Comparison of ENCODE assay signal across 1 cellular context in genomic region chr15:39236375-39236774, GRCh38.
TF ChIP-seq lines count a peak whose summit lies in the region.

No MANE protein-coding gene starts in this region.

TF ChIP-seq in GM23338, 12 proteins besides CTCF, POLR2A, EP300 and RAD21 (continued from another document):
- TF ChIP-seq ZNF462 (CRISPR knock-in tag; IDR thresholded peaks at IDR 0.05) (no peak), ZNF331 (CRISPR knock-in tag; IDR thresholded peaks at IDR 0.05; ENCODE audit: low read depth) (no peak), STAT1 (IDR thresholded peaks at IDR 0.05; ENCODE audit: unreplicated experiment) (no peak), EZH2phosphoT487 (IDR thresholded peaks at IDR 0.05; ENCODE audit: unreplicated experiment) (no peak), REST (IDR thresholded peaks at IDR 0.05; ENCODE audit: unreplicated experiment) (no peak), POLR2AphosphoS5 (IDR thresholded peaks at IDR 0.05; ENCODE audit: low read depth) (no peak), ETS1 (IDR thresholded peaks at IDR 0.05) (no peak)
